Comparison of ENCODE assay signal across 8 cellular contexts in the genomic region with DNA sequence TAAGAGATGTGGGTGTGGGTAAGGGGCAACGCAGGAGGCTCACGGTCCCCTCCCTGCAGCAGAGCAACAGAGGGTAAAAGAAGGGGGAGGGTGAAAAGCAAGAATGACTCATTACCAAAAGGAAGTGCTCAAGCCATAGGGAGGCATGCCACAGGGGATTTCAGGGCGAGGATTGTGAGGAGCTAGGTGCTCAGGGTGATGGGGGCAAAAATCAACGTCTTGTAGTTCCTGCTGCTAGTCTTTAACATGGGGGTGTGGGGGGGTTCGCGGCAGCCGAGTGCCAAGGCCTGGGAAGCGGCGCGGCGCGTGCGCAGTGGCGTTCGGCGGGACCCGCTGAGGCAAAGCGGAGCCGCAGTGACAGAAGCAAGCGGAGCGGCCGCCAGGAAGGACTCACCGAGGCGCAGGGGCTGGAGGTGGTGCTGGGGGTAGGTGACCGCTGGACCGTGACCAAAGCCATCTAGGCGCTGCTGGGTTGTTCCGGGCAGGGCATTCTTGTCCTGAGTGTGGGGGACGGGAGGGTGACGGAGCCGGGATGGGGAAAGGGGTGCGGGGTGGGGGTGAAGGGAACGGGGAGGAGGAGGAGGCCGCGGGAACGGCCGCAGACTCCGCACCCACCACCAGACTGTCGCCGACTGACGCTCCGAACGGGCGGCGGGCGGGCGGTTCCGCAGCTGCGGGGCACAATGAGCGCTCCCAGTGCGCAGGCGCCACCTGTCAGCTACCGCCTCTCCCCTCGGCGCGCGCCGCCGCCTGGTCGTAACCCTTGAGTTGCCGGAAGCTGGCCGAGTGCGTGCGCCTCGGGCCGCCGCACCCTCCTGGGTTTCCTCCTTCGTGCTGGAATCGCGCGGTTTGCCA. TPM values are rescaled to one million over a fixed set of nuclear protein-coding genes. Genes with fewer than 3 reads are reported as not detected.
DNase-seq lines count a peak whose midpoint lies in the region; ATAC-seq and TF ChIP-seq lines count a peak whose summit lies in the region.

A gene with protein sequence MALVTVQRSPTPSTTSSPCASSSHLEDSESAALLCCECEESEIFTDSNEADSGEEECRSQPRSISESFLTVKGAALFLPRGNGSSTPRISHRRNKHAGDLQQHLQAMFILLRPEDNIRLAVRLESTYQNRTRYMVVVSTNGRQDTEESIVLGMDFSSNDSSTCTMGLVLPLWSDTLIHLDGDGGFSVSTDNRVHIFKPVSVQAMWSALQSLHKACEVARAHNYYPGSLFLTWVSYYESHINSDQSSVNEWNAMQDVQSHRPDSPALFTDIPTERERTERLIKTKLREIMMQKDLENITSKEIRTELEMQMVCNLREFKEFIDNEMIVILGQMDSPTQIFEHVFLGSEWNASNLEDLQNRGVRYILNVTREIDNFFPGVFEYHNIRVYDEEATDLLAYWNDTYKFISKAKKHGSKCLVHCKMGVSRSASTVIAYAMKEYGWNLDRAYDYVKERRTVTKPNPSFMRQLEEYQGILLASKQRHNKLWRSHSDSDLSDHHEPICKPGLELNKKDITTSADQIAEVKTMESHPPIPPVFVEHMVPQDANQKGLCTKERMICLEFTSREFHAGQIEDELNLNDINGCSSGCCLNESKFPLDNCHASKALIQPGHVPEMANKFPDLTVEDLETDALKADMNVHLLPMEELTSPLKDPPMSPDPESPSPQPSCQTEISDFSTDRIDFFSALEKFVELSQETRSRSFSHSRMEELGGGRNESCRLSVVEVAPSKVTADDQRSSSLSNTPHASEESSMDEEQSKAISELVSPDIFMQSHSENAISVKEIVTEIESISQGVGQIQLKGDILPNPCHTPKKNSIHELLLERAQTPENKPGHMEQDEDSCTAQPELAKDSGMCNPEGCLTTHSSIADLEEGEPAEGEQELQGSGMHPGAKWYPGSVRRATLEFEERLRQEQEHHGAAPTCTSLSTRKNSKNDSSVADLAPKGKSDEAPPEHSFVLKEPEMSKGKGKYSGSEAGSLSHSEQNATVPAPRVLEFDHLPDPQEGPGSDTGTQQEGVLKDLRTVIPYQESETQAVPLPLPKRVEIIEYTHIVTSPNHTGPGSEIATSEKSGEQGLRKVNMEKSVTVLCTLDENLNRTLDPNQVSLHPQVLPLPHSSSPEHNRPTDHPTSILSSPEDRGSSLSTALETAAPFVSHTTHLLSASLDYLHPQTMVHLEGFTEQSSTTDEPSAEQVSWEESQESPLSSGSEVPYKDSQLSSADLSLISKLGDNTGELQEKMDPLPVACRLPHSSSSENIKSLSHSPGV (N-terminal part only) (minus strand): TSS at position 685 of the 855 bp plus-strand sequence. CDS start 228 bp downstream, at position 457.

- no peaks in the 10 kb centered on the region for H3K27me3 Mint-ChIP-seq in activated T-cell treated with anti-CD3 and anti-CD28 coated beads, Interleukin-2, amount 50 U/mL, for 4 hours (ENCODE audit: low read depth)

- H3K9me3 ChIP-seq in Karpas-422 (ENCODE audit: low read length) (no peaks in the 10 kb centered on the region), Peyer's patch (no peaks in the 10 kb centered on the region), esophagus squamous epithelium (no peaks in the 10 kb centered on the region)

- H3K36me3 Mint-ChIP-seq in activated T-cell treated with anti-CD3 and anti-CD28 coated beads, Interleukin-2, amount 50 U/mL, for 4 hours (ENCODE audit: insufficient read depth): peaks cover 2% of the 10 kb centered on the region

- DNase-seq in DMS 273 (lab: John Stamatoyannopoulos, UW; ENCODE audit: unreplicated experiment) (peak; percentile 98), Karpas-422 (peak; percentile 97), Peyer's patch (peak; percentile 91 to 95 (median 94)), esophagus squamous epithelium (lab: John Stamatoyannopoulos, UW) (peak; percentile 47), myocyte (ENCODE audit: low read depth) (peak; percentile 88)
- peak; percentile 83 for DNase-seq in activated T-cell treated with anti-CD3 and anti-CD28 coated beads, Interleukin-2, amount 50 U/mL, for 4 hours
- peak; percentile 77 to 83 for DNase-seq in stimulated activated CD8-positive, alpha-beta memory T cell treated with anti-CD3 and anti-CD28 coated beads, Interleukin-7, amount 100 ng/mL, for 48 hours (ENCODE audit: extremely low read depth in 1 of 2, low read depth in 1 of 2)

- peaks cover 4% of the 10 kb centered on the region; the same call in 1 of the 2 replicates for H3K36me3 ChIP-seq in Karpas-422 (ENCODE audit: insufficient read depth, low read length)
- H3K36me3 ChIP-seq in Peyer's patch: peaks cover 0 to 6% (median 0%) of the 10 kb centered on the region in 3 donors
- peaks cover 0 to 3% (median 0%) of the 10 kb centered on the region in 3 donors for H3K36me3 ChIP-seq in esophagus squamous epithelium

- H3K9me3 Mint-ChIP-seq in activated T-cell treated with anti-CD3 and anti-CD28 coated beads, Interleukin-2, amount 50 U/mL, for 4 hours: no peaks in the 10 kb centered on the region

- TF ChIP-seq CTCF in Peyer's patch (IDR thresholded peaks at IDR 0.05): peak in 1 of 6 experiments; percentile 21
- TF ChIP-seq CTCF in esophagus squamous epithelium (IDR thresholded peaks at IDR 0.05): peak in 2 of 6 experiments; percentile 9 to 42

- H3K9ac ChIP-seq in Karpas-422 (ENCODE audit: low read length): peak within 1 kb of the TSS; percentile 88

- H4K20me1 ChIP-seq in Karpas-422 (ENCODE audit: insufficient read depth, low read depth, low read length): no peaks in the 10 kb centered on the region

- peaks cover 51% of the 10 kb centered on the region for H3K79me2 ChIP-seq in Karpas-422 (ENCODE audit: low read length)

- H3K27me3 ChIP-seq in Karpas-422 (ENCODE audit: low read length) (no peaks in the 10 kb centered on the region), Peyer's patch (no peaks in the 10 kb centered on the region), esophagus squamous epithelium (no peaks in the 10 kb centered on the region)

- H3K4me3 ChIP-seq in Karpas-422 (ENCODE audit: low read length): peak within 1 kb of the TSS; percentile 87
- H3K4me3 ChIP-seq in Peyer's patch: peak within 1 kb of the TSS; percentile 73 to 88 (median 84)
- H3K4me3 ChIP-seq in esophagus squamous epithelium: peak within 1 kb of the TSS; percentile 78 to 99 (median 93)

- peak within 1 kb of the TSS; percentile 60 for H2AFZ ChIP-seq in Karpas-422 (ENCODE audit: low read length)

- TF ChIP-seq POLR2A in Peyer's patch (IDR thresholded peaks at IDR 0.05) (peak; percentile 53 to 62), esophagus squamous epithelium (IDR thresholded peaks at IDR 0.05) (peak in 2 of 4 donors; percentile 16 to 73)

- peaks cover 27% of the 10 kb centered on the region for H3K4me1 Mint-ChIP-seq in activated T-cell treated with anti-CD3 and anti-CD28 coated beads, Interleukin-2, amount 50 U/mL, for 4 hours (ENCODE audit: low read depth)

- H3K4me3 Mint-ChIP-seq in activated T-cell treated with anti-CD3 and anti-CD28 coated beads, Interleukin-2, amount 50 U/mL, for 4 hours: no peak within 1 kb of the TSS

- peak within 1 kb of the TSS; percentile 90 for H3K4me2 ChIP-seq in Karpas-422 (ENCODE audit: low read depth, low read length, poor library complexity, severe bottlenecking)

- H3K9me2 ChIP-seq in Karpas-422 (replicated peaks; ENCODE audit: insufficient read depth, low read length): no peaks in the 10 kb centered on the region

- H3K4me1 ChIP-seq in Karpas-422 (ENCODE audit: low read length) (peaks cover 44% of the 10 kb centered on the region), Peyer's patch (peaks cover 0 to 27% (median 5%) of the 10 kb centered on the region in 4 donors), esophagus squamous epithelium (peaks cover 4 to 42% (median 18%) of the 10 kb centered on the region in 3 donors)

- peak; percentile 46 for ATAC-seq in GM21576 (IDR thresholded peaks at IDR 0.05; ENCODE audit: unreplicated experiment)
- ATAC-seq in activated T-cell treated with anti-CD3 and anti-CD28 coated beads, Interleukin-2, amount 50 U/mL, for 4 hours: peak; percentile 85 to 86

- WGBS in esophagus squamous epithelium, 2 donors: 0% methylated on average over 4 to 27 of the region's 71 CpGs

- H3K27ac ChIP-seq in Karpas-422 (ENCODE audit: low read length): peak within 1 kb of the TSS; percentile 91
- peak within 1 kb of the TSS; percentile 88 to 95 (median 92) for H3K27ac ChIP-seq in Peyer's patch
- H3K27ac ChIP-seq in esophagus squamous epithelium: peak within 1 kb of the TSS; percentile 94 to 99 (median 96)

- intact Hi-C loops in esophagus squamous epithelium (cut with DNase I): loop anchor here (5.0 kb wide), 1 partner anchor 122 kb away; no protein-coding TSS in a partner anchor

RNA-seq across cellular contexts. Expression of the gene that starts here (rescaled TPM):
- total RNA-seq in Karpas-422 (2014; rRNA removed; shearing (Covaris generic); ENCODE audit: low replicate concordance): 35.3 and 53.9 TPM in 2 replicates
- 100 to 1,000 TPM in 1 of 4 donors, 10 to 100 TPM in 3; 45.4 to 139 (median 58.2) TPM for total RNA-seq in Peyer's patch
- 10 to 100 TPM; 25.0 to 27.0 (median 25.9) TPM for total RNA-seq in activated T-cell treated with anti-CD3 and anti-CD28 coated beads, Interleukin-2, amount 50 U/mL, for 4 hours
- total RNA-seq in esophagus squamous epithelium: 10 to 100 TPM in 3 of 4 donors, 1 to 10 TPM in 1; 9.4 to 29.4 (median 13.2) TPM
- total RNA-seq in myocyte: 21.5 and 26.7 TPM in 2 replicates
- polyA plus RNA-seq in myocyte (2012): 12.8 TPM

Comparison
In these comparisons a context has a peak if more than half of its experiments do, and no peak if none do; other contexts are left out.
1. Peak in every context shown above with its lines: DNase-seq, ATAC-seq, H3K4me3 ChIP-seq and H3K27ac ChIP-seq.
2. DNase-seq: peak in every context shown above with its lines; median percentile 98 in DMS 273; 97 in Karpas-422; 94 in Peyer's patch; 88 in myocyte; 83 in activated T-cell treated with anti-CD3 and anti-CD28 coated beads, Interleukin-2, amount 50 U/mL, for 4 hours; 80 in stimulated activated CD8-positive, alpha-beta memory T cell treated with anti-CD3 and anti-CD28 coated beads, Interleukin-7, amount 100 ng/mL, for 48 hours; 47 in esophagus squamous epithelium.